In genomic region chr1:52426391-52426790, GRCh38 we compare ENCODE assay signal across 14 cellular contexts. TPM values are rescaled to one million over a fixed set of nuclear protein-coding genes. Genes with fewer than 3 reads are reported as not detected.
DNase-seq lines count a peak whose midpoint lies in the region; ATAC-seq and TF ChIP-seq lines count a peak whose summit lies in the region.
"Had no signal": no experiment of that assay in that cellular context is flagged by ENCODE, and none has a peak within 500 bp of the region (broad histone marks: within the 10 kb centered on the region; RNA-seq: fewer than 3 reads in every experiment).

No MANE protein-coding gene starts in this region.

- H3K4me3 ChIP-seq in foreskin fibroblast (ENCODE audit: low read depth in 1 of 2, low read length in 2 of 2), result no peak overlapping the region

- H3K36me3 Mint-ChIP-seq in activated naive CD4-positive, alpha-beta T cell treated with anti-CD3 and anti-CD28 coated beads, Interleukin-2, amount 50 U/mL, for 24 hours, result peaks cover 16% of the 10 kb centered on the region
- H3K36me3 Mint-ChIP-seq in activated T-helper 17 cell treated with anti-CD3 and anti-CD28 coated beads, Interleukin-2, amount 50 U/mL, for 72 hours (ENCODE audit: low read depth), result peaks cover 55% of the 10 kb centered on the region

- H3K4me3 Mint-ChIP-seq in activated naive CD4-positive, alpha-beta T cell treated with anti-CD3 and anti-CD28 coated beads, Interleukin-2, amount 50 U/mL, for 24 hours, result peak overlapping the region; percentile 45
- H3K4me3 Mint-ChIP-seq in activated T-helper 17 cell treated with anti-CD3 and anti-CD28 coated beads, Interleukin-2, amount 50 U/mL, for 72 hours, result peak overlapping the region; percentile 4

- DNase-seq in activated naive CD4-positive, alpha-beta T cell treated with Interleukin-2 at 50 U/mL for 16 hours, result no peak
- peak; percentile 28 to 51 for DNase-seq in foreskin fibroblast
- peak; percentile 51 for DNase-seq in stromal cell of bone marrow (ENCODE audit: low read depth)
- DNase-seq in kidney tubule cell (ENCODE audit: low spot score), result no peak
- no peak for DNase-seq in SHP77 treated with DMSO at 0.1 percent for 48 hours (lab: John Stamatoyannopoulos, UW)
- DNase-seq: activated effector memory CD4-positive, alpha-beta T cell treated with anti-CD3 and anti-CD28 coated beads, Interleukin-2, amount 50 U/mL, for 16 hours; C1 segment of cervical spinal cord; dermis blood vessel endothelial cell; GDM1; left ventricle myocardium superior; NCI-H226 had no signal

- peak overlapping the region; percentile 91 for H3K27ac Mint-ChIP-seq in activated naive CD4-positive, alpha-beta T cell treated with anti-CD3 and anti-CD28 coated beads, Interleukin-2, amount 50 U/mL, for 24 hours
- H3K27ac Mint-ChIP-seq in activated T-helper 17 cell treated with anti-CD3 and anti-CD28 coated beads, Interleukin-2, amount 50 U/mL, for 72 hours, result peak overlapping the region; percentile 87

- ATAC-seq in activated T-helper 17 cell treated with anti-CD3 and anti-CD28 coated beads, Interleukin-2, amount 50 U/mL, for 72 hours (replicated peaks), result no peak
- no peak for ATAC-seq in HG02610 (IDR thresholded peaks at IDR 0.05; ENCODE audit: unreplicated experiment)
- ATAC-seq: left ventricle myocardium superior had no signal

- H3K4me1 Mint-ChIP-seq in activated naive CD4-positive, alpha-beta T cell treated with anti-CD3 and anti-CD28 coated beads, Interleukin-2, amount 50 U/mL, for 24 hours, result peaks cover 50% of the 10 kb centered on the region
- peaks cover 31% of the 10 kb centered on the region for H3K4me1 Mint-ChIP-seq in activated T-helper 17 cell treated with anti-CD3 and anti-CD28 coated beads, Interleukin-2, amount 50 U/mL, for 72 hours

- no peak for TF ChIP-seq CTCF in foreskin fibroblast (IDR thresholded peaks at IDR 0.05; ENCODE audit: low read depth, low read length)

- no peaks in the 10 kb centered on the region for H3K9me3 Mint-ChIP-seq in activated naive CD4-positive, alpha-beta T cell treated with anti-CD3 and anti-CD28 coated beads, Interleukin-2, amount 50 U/mL, for 24 hours
- H3K9me3 Mint-ChIP-seq in activated T-helper 17 cell treated with anti-CD3 and anti-CD28 coated beads, Interleukin-2, amount 50 U/mL, for 72 hours, result no peaks in the 10 kb centered on the region

- H3K27me3 Mint-ChIP-seq in activated naive CD4-positive, alpha-beta T cell treated with anti-CD3 and anti-CD28 coated beads, Interleukin-2, amount 50 U/mL, for 24 hours, result no peaks in the 10 kb centered on the region
- H3K27me3 Mint-ChIP-seq in activated T-helper 17 cell treated with anti-CD3 and anti-CD28 coated beads, Interleukin-2, amount 50 U/mL, for 72 hours, result no peaks in the 10 kb centered on the region

RNA-seq across cellular contexts. Expression of gene PRPF38A, which starts 22.0 kb away (rescaled TPM):
- total RNA-seq in activated T-helper 17 cell treated with anti-CD3 and anti-CD28 coated beads, Interleukin-2, amount 50 U/mL, for 72 hours, result 10 to 100 TPM; 63.1 to 82.5 TPM

RNA-seq across cellular contexts. Expression of gene ORC1, which starts 22.2 kb away (rescaled TPM):
- total RNA-seq in activated T-helper 17 cell treated with anti-CD3 and anti-CD28 coated beads, Interleukin-2, amount 50 U/mL, for 72 hours, result 10 to 100 TPM; 38.6 to 45.3 TPM

Comparison
In these comparisons a context has a peak if more than half of its experiments do, and no peak if none do; other contexts are left out.
1. DNase-seq: peak in foreskin fibroblast (2 of 2) and stromal cell of bone marrow (single experiment); none in activated naive CD4-positive, alpha-beta T cell treated with Interleukin-2 at 50 U/mL for 16 hours (single experiment), kidney tubule cell (single experiment) and SHP77 treated with DMSO at 0.1 percent for 48 hours (single experiment).